In the genomic region with DNA sequence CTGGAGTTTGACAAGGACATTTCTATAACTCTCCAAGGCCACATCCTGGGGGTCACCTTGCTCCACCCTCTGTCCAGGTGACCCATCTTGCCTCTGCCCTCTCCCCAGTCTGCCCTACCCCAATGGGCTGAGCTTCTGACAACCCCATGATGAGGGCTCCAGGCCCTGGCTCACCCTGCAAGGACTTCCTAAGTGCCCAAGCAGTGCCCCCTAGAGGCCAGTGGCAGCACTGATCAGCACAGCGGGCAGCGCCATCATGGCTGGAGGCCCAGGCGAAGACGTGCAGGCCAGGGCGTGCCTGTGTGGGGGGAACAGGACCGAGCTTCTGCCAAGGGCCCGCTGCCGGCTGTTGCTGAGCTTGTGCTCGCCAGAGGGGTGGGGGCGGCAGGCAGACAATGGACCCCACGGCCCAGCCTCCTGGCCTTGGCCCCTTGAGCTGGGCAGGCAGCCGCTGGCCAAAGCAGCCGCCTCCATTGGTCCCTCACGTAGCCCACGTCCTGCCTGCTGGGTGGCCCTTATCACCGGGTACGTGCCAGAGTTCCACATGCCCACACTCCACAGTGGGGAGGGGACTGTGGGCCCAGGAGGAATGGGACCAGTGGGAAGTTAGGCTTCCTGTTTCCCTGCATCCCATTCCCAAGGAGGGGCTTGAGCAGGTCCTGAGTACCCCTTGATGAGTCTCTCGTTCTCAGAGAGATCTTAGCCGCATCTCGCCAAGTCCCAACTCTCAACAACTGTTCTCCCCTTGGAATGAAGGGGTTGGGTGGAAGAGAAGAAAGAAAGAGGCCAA, we compare ENCODE assay signal across 10 cellular contexts.
A peak's percentile ranks its signal among the peaks of the same experiment; 100 is the strongest.
DNase-seq lines count a peak whose midpoint lies in the region; ATAC-seq, FAIRE-seq and TF ChIP-seq lines count a peak whose summit lies in the region.
"Had no signal": no experiment of that assay in that cellular context is flagged by ENCODE, and none has a peak within 500 bp of the region (broad histone marks: within the 10 kb centered on the region; RNA-seq: fewer than 3 reads in every experiment).

No MANE protein-coding gene starts in this region.

- 79% methylated on average over 3 of the region's 20 CpGs for WGBS in HepG2 (ENCODE audit: low lambda C conversion rate)
- 49 to 68% methylated on average over 3 to 17 of the region's 20 CpGs for WGBS in lower leg skin, 2 donors
- 92 to 95% methylated on average over 16 to 20 of the region's 20 CpGs for WGBS in body of pancreas, 2 donors

- peak; percentile 38; the same call in 1 of the 2 replicates for TF ChIP-seq RAD21 in HepG2 (CRISPR knock-in tag; IDR thresholded peaks at IDR 0.05)

- H3K9ac ChIP-seq in HepG2 (ENCODE audit: insufficient read depth, low read depth, low read length), result no peak overlapping the region

- peak; percentile 6 for ATAC-seq in HepG2
- ATAC-seq in body of pancreas, result no peak

- no peak overlapping the region for H2AFZ ChIP-seq in HepG2 (ENCODE audit: low read length)

- TF ChIP-seq CTCF in 22Rv1 (IDR thresholded peaks at IDR 0.05), result peak; percentile 74
- peak; percentile 52 for TF ChIP-seq CTCF in astrocyte of the cerebellum (IDR thresholded peaks at IDR 0.05; ENCODE audit: low read depth, low read length, missing control alignments)
- peak; percentile 90 for TF ChIP-seq CTCF in HepG2 (CRISPR knock-in tag; IDR thresholded peaks at IDR 0.05)
- peak in 1 of 3 donors; percentile 15 for TF ChIP-seq CTCF in lower leg skin (IDR thresholded peaks at IDR 0.05)
- peak in 2 of 7 experiments; percentile 6 to 7 for TF ChIP-seq CTCF in body of pancreas (IDR thresholded peaks at IDR 0.05)

- peak; percentile 51 for DNase-seq in HEK293T (ENCODE audit: extremely low spot score)
- no peak for DNase-seq in astrocyte of the cerebellum (ENCODE audit: low read depth)
- DNase-seq in HepG2 (ENCODE audit: low spot score), result no peak
- no peak for DNase-seq in lower leg skin (ENCODE audit: low spot score in 2 of 2)
- DNase-seq in HuH-7.5 (ENCODE audit: low spot score), result no peak
- DNase-seq in body of pancreas, result no peak
- DNase-seq in HT-29 (ENCODE audit: low spot score), result no peak
- DNase-seq: stimulated activated naive B cell treated with anti-CD40 and anti-IgM and Interleukin-4, amounts not matched to agents 10 μg/mL and 1 μg/mL and 100 μg/mL, for 72 hours had no signal

- H3K36me3 ChIP-seq in HepG2 (replicated peaks in 1 of 2; ENCODE audit: control insufficient read depth in 1 of 2, insufficient read depth in 2 of 2, low read length in 2 of 2), result no peaks in the 10 kb centered on the region
- no peaks in the 10 kb centered on the region for H3K36me3 ChIP-seq in body of pancreas (replicated peaks in 1 of 2; ENCODE audit: insufficient read depth in 1 of 2, low read depth in 2 of 2)

- no peaks in the 10 kb centered on the region for H3K79me2 ChIP-seq in HepG2 (ENCODE audit: insufficient read depth, low read length)

- H3K9me3 ChIP-seq in HepG2 (ENCODE audit: low read length), result no peaks in the 10 kb centered on the region
- no peaks in the 10 kb centered on the region for H3K9me3 ChIP-seq in body of pancreas

- H4K20me1 ChIP-seq in HepG2 (ENCODE audit: insufficient read depth, low read length), result no peaks in the 10 kb centered on the region

- in situ Hi-C loops in astrocyte of the cerebellum (cut with HindIII; ENCODE audit: low sequenced_read_pairs), result loop anchor here (5.0 kb wide), 1 partner anchor 51 kb away; no protein-coding TSS in a partner anchor
- in situ Hi-C loops in HepG2 (cut with HindIII; ENCODE audit: extremely low pct_ligation_motif_present, low pct_unique_long_range_greater_than_20kb), result no loop called here

- H3K27ac ChIP-seq in 22Rv1 (no peak overlapping the region), HepG2 (ENCODE audit: extremely low read length, insufficient read depth, low read length) (peak overlapping the region; percentile 38), body of pancreas (no peak overlapping the region)

- intact Hi-C loops in HepG2 (cut with micrococcal nuclease; ENCODE audit: unreplicated experiment), result no loop called here
- intact Hi-C loops in lower leg skin (cut with DNase I; ENCODE audit: low total_unique reads), result no loop called here
- intact Hi-C loops in body of pancreas (cut with DNase I), result no loop called here

- TF ChIP-seq POLR2A in HepG2 (IDR thresholded peaks at IDR 0.05; ENCODE audit: insufficient read depth in 1 of 2, low read depth in 2 of 2, low read length in 2 of 2) (no peak), lower leg skin (IDR thresholded peaks at IDR 0.05) (no peak), body of pancreas (IDR thresholded peaks at IDR 0.05) (no peak)

- TF ChIP-seq EP300 in HepG2 (IDR thresholded peaks at IDR 0.05; ENCODE audit: low read depth in 2 of 2, low read length in 2 of 2) (0 out of 4 replicates have a peak, but pooled peaks of 1 of the 2 experiments have one; percentile 19), HepG2 (CRISPR knock-in tag; IDR thresholded peaks at IDR 0.05; ENCODE audit: borderline replicate concordance) (no peak)

- H3K4me1 ChIP-seq in HepG2 (ENCODE audit: insufficient read depth, low read length) (peaks cover 86% of the 10 kb centered on the region), body of pancreas (no peaks in the 10 kb centered on the region)

- CTCF ChIA-PET in HEK293T (lab: Yijun Ruan, JAX) (interaction anchor here (0.6 to 1.8 kb wide), 16 partner anchors 9 to 293 kb away, joined by 3 to 8 read pairs (median 3); partner anchors contain the start of gene VEGFA), HepG2 (lab: Yijun Ruan, JAX; ENCODE audit: low intra/inter-chr PET ratio, low total read pairs) (no interaction called here)

- H3K4me3 ChIP-seq in astrocyte of the cerebellum (ENCODE audit: low read depth, low read length) (no peak overlapping the region), HepG2 (replicated peaks in 1 of 3; ENCODE audit: insufficient read depth in 1 of 3, low read depth in 2 of 3, low read length in 3 of 3) (no peak overlapping the region), lower leg skin (ENCODE audit: low read depth, poor library complexity, severe bottlenecking) (no peak overlapping the region), body of pancreas (no peak overlapping the region)

- POLR2A ChIA-PET in HEK293T (lab: Yijun Ruan, JAX), result interaction anchor here (0.7 to 1.1 kb wide), 2 partner anchors 20 to 428 kb away, joined by 3 read pairs; no protein-coding TSS in a partner anchor
- POLR2A ChIA-PET in HepG2 (lab: Yijun Ruan, JAX), result no interaction called here

- H3K4me2 ChIP-seq in HepG2 (ENCODE audit: low read depth, low read length), result no peak overlapping the region

- no peak for FAIRE-seq in HepG2 (lab: Jason Lieb, UNC)
- FAIRE-seq: G401.6 had no signal

- no TSS peak for BruUV-seq in HepG2 (replicated peaks; lab: Mats Ljungman, UMichigan)

- peaks cover 0 to 25% of the 10 kb centered on the region in 2 experiments; a peak in 4 of 5 replicates for H3K27me3 ChIP-seq in HepG2 (ENCODE audit: control insufficient read depth in 1 of 2, insufficient read depth in 2 of 2, low read length in 2 of 2)
- H3K27me3 ChIP-seq in body of pancreas, result no peaks in the 10 kb centered on the region

TF ChIP-seq in HEK293T, 16 proteins besides CTCF, POLR2A, EP300 and RAD21:
- TF ChIP-seq PKNOX1 (IDR thresholded peaks at IDR 0.05), result no peak
- TF ChIP-seq NFRKB (IDR thresholded peaks at IDR 0.05), result no peak
- no peak for TF ChIP-seq ZNF384 (IDR thresholded peaks at IDR 0.05)
- no peak for TF ChIP-seq LEF1 (IDR thresholded peaks at IDR 0.05; ENCODE audit: borderline replicate concordance)
- TF ChIP-seq BHLHE40 (IDR thresholded peaks at IDR 0.05; ENCODE audit: borderline replicate concordance), result no peak
- TF ChIP-seq SUZ12 (IDR thresholded peaks at IDR 0.05), result no peak
- no peak for TF ChIP-seq SP1 (IDR thresholded peaks at IDR 0.05)
- TF ChIP-seq TARDBP (IDR thresholded peaks at IDR 0.05), result no peak

TF ChIP-seq in HepG2, 621 proteins besides CTCF, POLR2A, EP300 and RAD21 (continues in another document):
- TF ChIP-seq BORCS8-MEF2B (CRISPR knock-in tag; IDR thresholded peaks at IDR 0.05), result no peak
- TF ChIP-seq ARNT (IDR thresholded peaks at IDR 0.05), result no peak
- 0 out of 2 replicates have a peak, but pooled peaks have one; percentile 24 for TF ChIP-seq ZNF264 (CRISPR knock-in tag; IDR thresholded peaks at IDR 0.05)
- no peak for TF ChIP-seq ZFP62 (CRISPR knock-in tag; IDR thresholded peaks at IDR 0.05)
- TF ChIP-seq TAF15 (IDR thresholded peaks at IDR 0.05; ENCODE audit: low read depth, low read length, poor library complexity, severe bottlenecking), result no peak
- no peak for TF ChIP-seq ZFP36L2 (CRISPR knock-in tag; IDR thresholded peaks at IDR 0.05)
- peak; percentile 85 for TF ChIP-seq HNRNPL (IDR thresholded peaks at IDR 0.05; ENCODE audit: low read depth, low read length)
- no peak for TF ChIP-seq MYNN (CRISPR knock-in tag; IDR thresholded peaks at IDR 0.05; ENCODE audit: low read depth)
- TF ChIP-seq SRF (IDR thresholded peaks at IDR 0.05; ENCODE audit: low read depth, low read length), result no peak
- no peak for TF ChIP-seq FOXK1 (CRISPR knock-in tag; IDR thresholded peaks at IDR 0.05; ENCODE audit: borderline replicate concordance, low read depth)
- TF ChIP-seq, protein P1, sequence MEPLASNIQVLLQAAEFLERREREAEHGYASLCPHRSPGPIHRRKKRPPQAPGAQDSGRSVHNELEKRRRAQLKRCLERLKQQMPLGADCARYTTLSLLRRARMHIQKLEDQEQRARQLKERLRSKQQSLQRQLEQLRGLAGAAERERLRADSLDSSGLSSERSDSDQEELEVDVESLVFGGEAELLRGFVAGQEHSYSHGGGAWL (CRISPR knock-in tag; IDR thresholded peaks at IDR 0.05), result no peak
- TF ChIP-seq, protein P2, sequence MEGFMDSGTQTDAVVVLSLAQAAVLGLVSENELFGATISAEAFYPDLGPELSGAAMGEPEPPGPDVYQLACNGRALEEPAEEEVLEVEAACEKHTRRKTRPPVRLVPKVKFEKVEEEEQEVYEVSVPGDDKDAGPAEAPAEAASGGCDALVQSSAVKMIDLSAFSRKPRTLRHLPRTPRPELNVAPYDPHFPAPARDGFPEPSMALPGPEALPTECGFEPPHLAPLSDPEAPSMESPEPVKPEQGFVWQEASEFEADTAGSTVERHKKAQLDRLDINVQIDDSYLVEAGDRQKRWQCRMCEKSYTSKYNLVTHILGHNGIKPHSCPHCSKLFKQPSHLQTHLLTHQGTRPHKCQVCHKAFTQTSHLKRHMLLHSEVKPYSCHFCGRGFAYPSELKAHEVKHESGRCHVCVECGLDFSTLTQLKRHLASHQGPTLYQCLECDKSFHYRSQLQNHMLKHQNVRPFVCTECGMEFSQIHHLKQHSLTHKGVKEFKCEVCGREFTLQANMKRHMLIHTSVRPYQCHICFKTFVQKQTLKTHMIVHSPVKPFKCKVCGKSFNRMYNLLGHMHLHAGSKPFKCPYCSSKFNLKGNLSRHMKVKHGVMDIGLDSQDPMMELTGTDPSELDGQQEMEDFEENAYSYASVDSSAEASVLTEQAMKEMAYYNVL (CRISPR knock-in tag; IDR thresholded peaks at IDR 0.05; ENCODE audit: borderline replicate concordance), result no peak
- no peak for TF ChIP-seq ZNF143 (CRISPR knock-in tag; IDR thresholded peaks at IDR 0.05)
- no peak for TF ChIP-seq NPAS2 (CRISPR knock-in tag; IDR thresholded peaks at IDR 0.05; ENCODE audit: borderline replicate concordance)
- TF ChIP-seq ZNF562 (CRISPR knock-in tag; IDR thresholded peaks at IDR 0.05; ENCODE audit: borderline replicate concordance), result no peak
- peak; percentile 78 for TF ChIP-seq ERF (CRISPR knock-in tag; IDR thresholded peaks at IDR 0.05)
- TF ChIP-seq SATB2 (CRISPR knock-in tag; IDR thresholded peaks at IDR 0.05), result no peak
